Comparison of ENCODE assay signal across 1 cellular context in the genomic region with DNA sequence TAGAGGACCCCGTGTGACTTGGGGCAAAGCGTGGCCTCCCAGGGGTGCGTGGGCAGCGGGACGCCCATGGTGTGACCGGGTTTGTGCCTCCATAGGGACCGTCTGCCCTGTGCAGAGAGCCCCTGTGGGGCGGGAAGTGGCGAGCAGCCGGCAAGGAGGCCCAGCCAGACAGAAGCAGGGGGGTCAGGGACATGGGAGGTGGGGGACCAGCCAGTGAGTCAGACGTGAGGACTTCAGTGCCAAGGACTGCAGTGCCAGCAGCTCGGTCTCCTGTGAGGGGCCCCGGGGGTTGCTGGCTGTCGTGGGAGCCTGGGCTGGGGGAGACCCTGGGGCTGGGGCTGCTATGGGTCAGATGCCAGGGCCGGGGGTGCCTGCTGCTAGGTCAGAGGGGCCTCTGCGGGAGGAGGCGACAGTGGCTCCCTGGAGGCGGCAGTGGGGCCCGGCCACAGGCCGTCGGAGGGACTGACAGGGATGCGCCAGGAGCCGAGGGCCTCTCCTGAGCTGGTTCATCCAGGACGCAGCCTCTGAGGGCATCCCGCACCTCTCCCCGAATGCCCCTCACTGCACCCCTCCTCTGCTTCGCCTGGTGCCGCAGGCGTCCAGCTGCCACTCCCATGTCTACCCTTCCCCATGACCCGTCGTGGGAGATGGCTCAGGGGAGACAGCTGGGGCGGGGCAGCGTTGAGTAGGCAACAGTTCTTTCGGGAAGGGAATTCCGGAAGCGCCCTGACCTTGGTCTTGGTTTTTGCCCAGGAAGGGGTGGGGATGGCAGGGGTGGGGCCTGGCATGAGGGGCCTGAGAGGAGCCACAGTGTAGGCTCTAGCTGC.
TF ChIP-seq lines count a peak whose summit lies in the region.

No MANE protein-coding gene starts in this region.

TF ChIP-seq in neural cell, 6 proteins besides CTCF, POLR2A, EP300 and RAD21 (continued from another document):
- TF ChIP-seq, protein P1, sequence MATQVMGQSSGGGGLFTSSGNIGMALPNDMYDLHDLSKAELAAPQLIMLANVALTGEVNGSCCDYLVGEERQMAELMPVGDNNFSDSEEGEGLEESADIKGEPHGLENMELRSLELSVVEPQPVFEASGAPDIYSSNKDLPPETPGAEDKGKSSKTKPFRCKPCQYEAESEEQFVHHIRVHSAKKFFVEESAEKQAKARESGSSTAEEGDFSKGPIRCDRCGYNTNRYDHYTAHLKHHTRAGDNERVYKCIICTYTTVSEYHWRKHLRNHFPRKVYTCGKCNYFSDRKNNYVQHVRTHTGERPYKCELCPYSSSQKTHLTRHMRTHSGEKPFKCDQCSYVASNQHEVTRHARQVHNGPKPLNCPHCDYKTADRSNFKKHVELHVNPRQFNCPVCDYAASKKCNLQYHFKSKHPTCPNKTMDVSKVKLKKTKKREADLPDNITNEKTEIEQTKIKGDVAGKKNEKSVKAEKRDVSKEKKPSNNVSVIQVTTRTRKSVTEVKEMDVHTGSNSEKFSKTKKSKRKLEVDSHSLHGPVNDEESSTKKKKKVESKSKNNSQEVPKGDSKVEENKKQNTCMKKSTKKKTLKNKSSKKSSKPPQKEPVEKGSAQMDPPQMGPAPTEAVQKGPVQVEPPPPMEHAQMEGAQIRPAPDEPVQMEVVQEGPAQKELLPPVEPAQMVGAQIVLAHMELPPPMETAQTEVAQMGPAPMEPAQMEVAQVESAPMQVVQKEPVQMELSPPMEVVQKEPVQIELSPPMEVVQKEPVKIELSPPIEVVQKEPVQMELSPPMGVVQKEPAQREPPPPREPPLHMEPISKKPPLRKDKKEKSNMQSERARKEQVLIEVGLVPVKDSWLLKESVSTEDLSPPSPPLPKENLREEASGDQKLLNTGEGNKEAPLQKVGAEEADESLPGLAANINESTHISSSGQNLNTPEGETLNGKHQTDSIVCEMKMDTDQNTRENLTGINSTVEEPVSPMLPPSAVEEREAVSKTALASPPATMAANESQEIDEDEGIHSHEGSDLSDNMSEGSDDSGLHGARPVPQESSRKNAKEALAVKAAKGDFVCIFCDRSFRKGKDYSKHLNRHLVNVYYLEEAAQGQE (IDR thresholded peaks at IDR 0.05; ENCODE audit: borderline replicate concordance) = no peak
- TF ChIP-seq POLR2AphosphoS5 (IDR thresholded peaks at IDR 0.05) (no peak), MXI1 (conservative IDR thresholded peaks at IDR 0.05; ENCODE audit: poor library complexity, severe bottlenecking) (no peak), TAF1 (IDR thresholded peaks at IDR 0.05; ENCODE audit: low read depth) (no peak), EZH2 (IDR thresholded peaks at IDR 0.05; ENCODE audit: borderline replicate concordance, insufficient read depth, low read length, poor library complexity, severe bottlenecking) (no peak)
